ENCODE assay signal across 1 cellular context in genomic region chr12:104716183-104716571, GRCh38.
TF ChIP-seq lines count a peak whose summit lies in the region.

No MANE protein-coding gene starts in this region.

TF ChIP-seq in K562, 482 proteins besides CTCF, POLR2A, EP300 and RAD21 (continued from another document):
- TF ChIP-seq E2F8 (IDR thresholded peaks at IDR 0.05; ENCODE audit: low read depth, partially characterized antibody), result no peak
- TF ChIP-seq BCOR (IDR thresholded peaks at IDR 0.05), result peak; percentile 46; the same call in 1 of the 2 replicates
- no peak for TF ChIP-seq MTA3 (IDR thresholded peaks at IDR 0.05; ENCODE audit: borderline replicate concordance)
- TF ChIP-seq NR2F6 (CRISPR knock-in tag; IDR thresholded peaks at IDR 0.05), result no peak
- 0 out of 2 replicates have a peak, but pooled peaks have one; percentile 52 for TF ChIP-seq ADNP (tag; IDR thresholded peaks at IDR 0.05)
- no peak for TF ChIP-seq SLC30A9 (CRISPR knock-in tag; IDR thresholded peaks at IDR 0.05)
- TF ChIP-seq MYBL2 (IDR thresholded peaks at IDR 0.05; ENCODE audit: low read depth), result no peak
- no peak for TF ChIP-seq MYBL2 (CRISPR knock-in tag; IDR thresholded peaks at IDR 0.05; ENCODE audit: borderline replicate concordance)
- TF ChIP-seq KDM1A (IDR thresholded peaks at IDR 0.05), result 0 out of 4 replicates have a peak, but pooled peaks of 1 of the 2 experiments have one; percentile 32
- TF ChIP-seq ZNF253 (CRISPR knock-in tag; conservative IDR thresholded peaks at IDR 0.05), result no peak
- no peak for TF ChIP-seq ZBTB34 (CRISPR knock-in tag; IDR thresholded peaks at IDR 0.05)
